Comparison of ENCODE assay signal across 9 cellular contexts in genomic region chr6:42960243-42961019, GRCh38. TPM values are rescaled to one million over a fixed set of nuclear protein-coding genes. Genes with fewer than 3 reads are reported as not detected.
A peak's percentile ranks its signal among the peaks of the same experiment; 100 is the strongest.
DNase-seq lines count a peak whose midpoint lies in the region; ATAC-seq and TF ChIP-seq lines count a peak whose summit lies in the region.
"Had no signal": no experiment of that assay in that cellular context is flagged by ENCODE, and none has a peak within 500 bp of the region (broad histone marks: within the 10 kb centered on the region; RNA-seq: fewer than 3 reads in every experiment).

Gene GNMT, plus strand, starts transcription at chr6:42960754. Its CDS starts 14 bp downstream, at chr6:42960768.

- no peak within 1 kb of the TSS for H3K27ac ChIP-seq in muscle layer of duodenum (ENCODE audit: low read length)
- H3K27ac ChIP-seq in uterus: no peak within 1 kb of the TSS

- H3K36me3 ChIP-seq in muscle layer of duodenum (ENCODE audit: control insufficient read depth in 1 of 2, insufficient read depth in 2 of 2, low read length in 2 of 2) (peaks cover 7 to 24% of the 10 kb centered on the region in 2 donors), uterus (no peaks in the 10 kb centered on the region)

- TF ChIP-seq CTCF in epithelial cell of proximal tubule (conservative IDR thresholded peaks at IDR 0.05; ENCODE audit: low read depth, low read length) (no peak), uterus (IDR thresholded peaks at IDR 0.05) (no peak)

- peak in 1 of 2 donors; percentile 31 for TF ChIP-seq POLR2A in uterus (IDR thresholded peaks at IDR 0.05)

- DNase-seq in COR-L47 (lab: John Stamatoyannopoulos, UW) (peak; percentile 64), NCI-H128 (lab: John Stamatoyannopoulos, UW; ENCODE audit: unreplicated experiment) (peak; percentile 27), epithelial cell of proximal tubule (ENCODE audit: low read depth) (no peak), uterus (peak; percentile 38 to 39), NOMO-1 treated with dmso at 0.1 percent for 144 hours (lab: John Stamatoyannopoulos, UW; ENCODE audit: unreplicated experiment) (no peak)
- DNase-seq in activated CD8-positive, alpha-beta memory T cell treated with anti-CD3 and anti-CD28 coated beads for 24 hours: peak; percentile 70

- no peaks in the 10 kb centered on the region for H3K27me3 ChIP-seq in muscle layer of duodenum (ENCODE audit: low read depth, low read length)
- no peaks in the 10 kb centered on the region for H3K27me3 ChIP-seq in uterus

- ATAC-seq in HG03025 (IDR thresholded peaks at IDR 0.05; ENCODE audit: low FRiP score, unreplicated experiment): no peak

- intact Hi-C loops in uterus (cut with DNase I; ENCODE audit: low total_unique reads): no loop called here

- H3K9me3 ChIP-seq in muscle layer of duodenum (ENCODE audit: control insufficient read depth in 1 of 2, low read length in 2 of 2): no peaks in the 10 kb centered on the region
- H3K9me3 ChIP-seq in uterus: no peaks in the 10 kb centered on the region

- peaks cover 4 to 15% of the 10 kb centered on the region in 2 donors for H3K4me1 ChIP-seq in muscle layer of duodenum (ENCODE audit: control insufficient read depth in 1 of 2, insufficient read depth in 2 of 2, low read length in 2 of 2)
- peaks cover 0 to 6% of the 10 kb centered on the region in 2 donors for H3K4me1 ChIP-seq in uterus

- H3K4me3 ChIP-seq in epithelial cell of proximal tubule (ENCODE audit: low read depth, low read length) (peak within 1 kb of the TSS; percentile 58), muscle layer of duodenum (ENCODE audit: low read depth in 1 of 2, low read length in 2 of 2) (peak within 1 kb of the TSS; percentile 57 to 74), uterus (peak within 1 kb of the TSS; percentile 41 to 47)

RNA-seq across cellular contexts. Expression of gene GNMT, which starts in this region (rescaled TPM):
- total RNA-seq in epithelial cell of proximal tubule (not detected in 2 replicates), uterus (1 to 10 TPM in 1 of 4 donors, not detected in 3; 1.7 TPM)
- total RNA-seq: glomerular endothelial cell had no signal

Comparison
In these comparisons a context has a peak if more than half of its experiments do, and no peak if none do; other contexts are left out.
1. DNase-seq: peak in COR-L47 (single experiment), NCI-H128 (single experiment), activated CD8-positive, alpha-beta memory T cell treated with anti-CD3 and anti-CD28 coated beads for 24 hours (single experiment) and uterus (2 of 2); none in epithelial cell of proximal tubule (single experiment) and NOMO-1 treated with dmso at 0.1 percent for 144 hours (single experiment).
2. Peak in every context shown above with its lines, with median percentiles within 50 percentile points of each other: H3K4me3 ChIP-seq.